In the genomic region with DNA sequence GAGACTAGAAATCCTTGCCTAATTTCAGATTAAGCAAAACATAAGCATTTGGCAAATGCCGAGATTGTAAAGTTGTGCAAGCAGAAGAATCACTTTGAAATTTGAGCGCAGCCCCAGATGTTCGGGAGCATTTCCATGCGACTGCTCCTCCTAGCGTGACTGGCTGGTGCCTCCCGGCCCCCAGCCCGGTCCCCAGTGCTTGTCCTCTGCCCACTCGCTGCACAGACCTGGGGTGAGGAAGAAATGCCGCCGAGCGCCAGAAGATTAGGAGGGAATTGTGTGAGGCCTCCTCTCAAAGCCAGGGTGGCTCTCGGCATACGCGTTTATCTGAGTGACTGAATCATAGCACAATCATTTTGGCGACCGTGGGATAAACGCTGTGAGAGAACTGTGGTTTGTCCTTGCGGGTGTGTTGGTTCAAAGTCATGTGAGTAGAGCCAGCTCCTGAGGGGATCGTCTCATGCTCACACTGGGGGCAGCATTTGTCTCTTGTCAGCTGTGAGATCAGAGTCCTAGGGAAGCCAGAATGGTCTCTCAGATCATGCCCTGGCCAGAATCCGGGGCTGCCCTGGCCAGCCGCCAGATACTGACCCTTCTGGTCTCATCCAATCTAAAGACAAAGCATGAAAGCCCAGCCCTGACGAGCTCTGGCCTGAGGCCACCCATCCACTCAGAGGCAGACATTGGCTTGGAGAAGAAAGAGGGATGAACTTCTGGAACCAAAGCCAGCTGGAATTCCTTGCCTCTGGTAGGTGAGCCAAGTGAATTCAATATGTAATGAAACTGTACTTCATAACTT, we compare ENCODE assay signal across 9 cellular contexts.
DNase-seq lines count a peak whose midpoint lies in the region; ATAC-seq and TF ChIP-seq lines count a peak whose summit lies in the region.
"Had no signal": no experiment of that assay in that cellular context is flagged by ENCODE, and none has a peak within 500 bp of the region (broad histone marks: within the 10 kb centered on the region; RNA-seq: fewer than 3 reads in every experiment).

No MANE protein-coding gene starts in this region.

- no peaks in the 10 kb centered on the region for H3K9me3 ChIP-seq in mammary epithelial cell (replicated peaks; ENCODE audit: insufficient read depth, low read length)
- no peaks in the 10 kb centered on the region for H3K9me3 ChIP-seq in liver (ENCODE audit: control insufficient read depth in 4 of 4, low read length in 3 of 4)

- no peaks in the 10 kb centered on the region for H3K79me2 ChIP-seq in mammary epithelial cell (ENCODE audit: insufficient read depth, low read length)

- no peak for ATAC-seq in GM21786 (IDR thresholded peaks at IDR 0.05; ENCODE audit: unreplicated experiment)
- ATAC-seq in GM18873 (IDR thresholded peaks at IDR 0.05; ENCODE audit: low FRiP score, unreplicated experiment): no peak

- no peaks in the 10 kb centered on the region for H4K20me1 ChIP-seq in mammary epithelial cell (ENCODE audit: insufficient read depth, low read length)

- in situ Hi-C loops in mammary epithelial cell (cut with MboI; ENCODE audit: low sequenced_read_pairs in 2 of 2): no loop called here

- TF ChIP-seq CTCF in HFFc6 (IDR thresholded peaks at IDR 0.05) (peak; percentile 48), mammary epithelial cell (conservative IDR thresholded peaks at IDR 0.05 in 1 of 2, IDR thresholded peaks at IDR 0.05 in 1 of 2; ENCODE audit: extremely low read depth in 1 of 2, insufficient read depth in 1 of 2, low read depth in 1 of 2, low read length in 2 of 2) (no peak), liver (IDR thresholded peaks at IDR 0.05; ENCODE audit: low read depth, low read length, missing input control) (no peak), GM20000 (IDR thresholded peaks at IDR 0.05; ENCODE audit: extremely low read depth, missing control alignments) (no peak)

- H3K4me3 ChIP-seq in mammary epithelial cell (replicated peaks in 1 of 3; ENCODE audit: insufficient read depth in 1 of 3, low read depth in 2 of 3, low read length in 3 of 3) (no peak overlapping the region), liver (ENCODE audit: low read depth in 1 of 3, low read length in 3 of 3) (no peak overlapping the region)

- peak overlapping the region; percentile 37 for H3K4me2 ChIP-seq in mammary epithelial cell (ENCODE audit: insufficient read depth, low read depth, low read length)

- dilution Hi-C loops in mammary epithelial cell (cut with HindIII; ENCODE audit: low sequenced_read_pairs): no loop called here

- H3K27ac ChIP-seq in mammary epithelial cell (ENCODE audit: insufficient read depth, low read depth, low read length): no peak overlapping the region
- H3K27ac ChIP-seq in liver (ENCODE audit: low read depth in 1 of 2, low read length in 2 of 2): peak overlapping the region in 1 of 2 donors; percentile 52

- H3K9ac ChIP-seq in mammary epithelial cell (ENCODE audit: insufficient read depth, low read length): no peak overlapping the region
- H3K9ac ChIP-seq in liver (ENCODE audit: low read depth in 1 of 2, low read length in 2 of 2): no peak overlapping the region

- 11% methylated on average over 20 of the region's 22 CpGs for WGBS in mammary epithelial cell (ENCODE audit: low coverage, missing lambda C conversion rate)
- WGBS in liver: 70% methylated on average over 22 of the region's 22 CpGs

- H2AFZ ChIP-seq in mammary epithelial cell (ENCODE audit: low read depth, low read length): no peak overlapping the region

- peaks cover 7% of the 10 kb centered on the region for H3K27me3 Mint-ChIP-seq in HFFc6 (ENCODE audit: insufficient read depth)

- TF ChIP-seq RAD21 in liver (IDR thresholded peaks at IDR 0.05): peak in 1 of 2 donors; percentile 13

- DNase-seq in HFFc6: peak; percentile 85
- no peak for DNase-seq in mammary epithelial cell
- peak; percentile 44 for DNase-seq in superior temporal gyrus (ENCODE audit: extremely low spot score)
- no peak for DNase-seq in GM20000 (ENCODE audit: low spot score)
- DNase-seq in activated T-cell treated with anti-CD3 and anti-CD28 coated beads, Interleukin-2, amount 50 U/mL, for 1 hour: no peak
- DNase-seq: activated CD4-positive, alpha-beta T cell treated with anti-CD3 and anti-CD28 coated beads, Interleukin-2, amount 50 U/mL, for 48 hours had no signal

- H3K4me1 Mint-ChIP-seq in HFFc6 (ENCODE audit: low read depth): peaks cover 61% of the 10 kb centered on the region

- H3K27ac Mint-ChIP-seq in HFFc6: peak overlapping the region; percentile 96

- intact Hi-C loops in mammary epithelial cell (cut with micrococcal nuclease): loop anchor here (10.0 kb wide), 1 partner anchor 194 kb away; the partner anchor contains the start of gene SH3RF3

- H3K36me3 Mint-ChIP-seq in HFFc6 (ENCODE audit: low read depth): no peaks in the 10 kb centered on the region

- CTCF ChIA-PET in mammary epithelial cell (lab: Charles Lee; ENCODE audit: low non-redundant PET): no interaction called here

- H3K27me3 ChIP-seq in mammary epithelial cell (ENCODE audit: insufficient read depth, low read length): peaks cover 3% of the 10 kb centered on the region
- no peaks in the 10 kb centered on the region for H3K27me3 ChIP-seq in liver (ENCODE audit: control insufficient read depth in 4 of 4, insufficient read depth in 4 of 4, low read length in 3 of 4)

- H3K4me1 ChIP-seq in mammary epithelial cell (ENCODE audit: insufficient read depth, low read length) (peaks cover 20% of the 10 kb centered on the region), liver (ENCODE audit: control insufficient read depth in 4 of 4, insufficient read depth in 4 of 4, low read length in 3 of 4) (peaks cover 0 to 6% (median 0%) of the 10 kb centered on the region in 4 donors)

- H3K9me3 Mint-ChIP-seq in HFFc6: no peaks in the 10 kb centered on the region

- H3K36me3 ChIP-seq in mammary epithelial cell (ENCODE audit: insufficient read depth, low read length) (no peaks in the 10 kb centered on the region), liver (ENCODE audit: control insufficient read depth in 4 of 4, insufficient read depth in 3 of 4, low read depth in 1 of 4, low read length in 3 of 4) (no peaks in the 10 kb centered on the region)

- BruUV-seq in mammary epithelial cell (replicated peaks; lab: Mats Ljungman, UMichigan): no TSS peak

- H3K4me3 Mint-ChIP-seq in HFFc6: peak overlapping the region; percentile 84

TF ChIP-seq in liver, 16 proteins besides CTCF, POLR2A, EP300 and RAD21:
- peak; percentile 11 for TF ChIP-seq NR2F2 (IDR thresholded peaks at IDR 0.05)
- no peak for TF ChIP-seq FOXA1 (IDR thresholded peaks at IDR 0.05)

Comparison
In these comparisons a context has a peak if more than half of its experiments do, and no peak if none do; other contexts are left out.
1. DNase-seq: peak in HFFc6 (single experiment) and superior temporal gyrus (single experiment); none in mammary epithelial cell (single experiment), GM20000 (single experiment) and activated T-cell treated with anti-CD3 and anti-CD28 coated beads, Interleukin-2, amount 50 U/mL, for 1 hour (single experiment).